26 cellular contexts compared by ENCODE assay signal in genomic region chr14:79783061-79783460, GRCh38.
DNase-seq lines count a peak whose midpoint lies in the region; ATAC-seq and TF ChIP-seq lines count a peak whose summit lies in the region.
"Had no signal": no experiment of that assay in that cellular context is flagged by ENCODE, and none has a peak within 500 bp of the region (broad histone marks: within the 10 kb centered on the region; RNA-seq: fewer than 3 reads in every experiment).

No MANE protein-coding gene starts in this region.

- DNase-seq in NCI-H1417 treated with DMSO at 0.1 percent for 48 hours (lab: John Stamatoyannopoulos, UW) (peak; percentile 83), NCI-H2081 treated with DMSO at 0.1 percent for 48 hours (lab: John Stamatoyannopoulos, UW) (peak; percentile 72), body of pancreas (peak in 1 of 4 donors; percentile 5), renal cortical epithelial cell (ENCODE audit: low read depth) (peak; percentile 17), occipital lobe (lab: John Stamatoyannopoulos, UW) (no peak), NCI-H2107 (lab: John Stamatoyannopoulos, UW) (no peak), tibial artery (no peak)
- DNase-seq: ACHN; Calu3; CD4-positive, alpha-beta memory T cell; DMS53; GDM1; HCEC 1CT; NCI-H1092 treated with DMSO at 0.1 percent for 48 hours; NCI-H187 treated with DMSO at 0.1 percent for 48 hours; NCI-H524 treated with DMSO at 0.1 percent for 48 hours; NK-92 treated with Interleukin-12 subunit alpha and Interleukin-12 subunit beta, amount 100 ng/mL, for 24 hours; SHP77 treated with DMSO at 0.1 percent for 48 hours; SW 1271 had no signal

- H3K27me3 ChIP-seq in body of pancreas (no peaks in the 10 kb centered on the region), tibial artery (no peaks in the 10 kb centered on the region)
- H3K27me3 ChIP-seq: BLaER1 treated with 17β-estradiol and CSF1 and Interleukin-3, amounts not matched to agents 10 nM and 100 nM had no signal

- no peaks in the 10 kb centered on the region for H3K9me3 ChIP-seq in body of pancreas
- no peaks in the 10 kb centered on the region for H3K9me3 ChIP-seq in tibial artery

- no peak for TF ChIP-seq CTCF in body of pancreas (IDR thresholded peaks at IDR 0.05)
- no peak for TF ChIP-seq CTCF in tibial artery (IDR thresholded peaks at IDR 0.05)

- no peak for TF ChIP-seq POLR2A in body of pancreas (IDR thresholded peaks at IDR 0.05)

- H3K27ac ChIP-seq in body of pancreas (no peak overlapping the region), tibial artery (no peak overlapping the region)
- H3K27ac ChIP-seq: BLaER1 treated with 17β-estradiol and CSF1 and Interleukin-3, amounts not matched to agents 10 nM and 100 nM; HL-60; RWPE1; SK-N-MC had no signal

- WGBS in body of pancreas, 2 donors: 21 to 24% methylated on average over 4 of the region's 4 CpGs

- intact Hi-C loops in body of pancreas (cut with DNase I): no loop called here
- intact Hi-C loops in tibial artery (cut with DNase I; ENCODE audit: low total_unique reads): no loop called here

- ATAC-seq in body of pancreas: peak; percentile 38
- ATAC-seq: GM23338, HepG2, K562 had no signal

- no peaks in the 10 kb centered on the region for H3K36me3 ChIP-seq in body of pancreas (replicated peaks in 1 of 2; ENCODE audit: insufficient read depth in 1 of 2, low read depth in 2 of 2)
- no peaks in the 10 kb centered on the region for H3K36me3 ChIP-seq in tibial artery
- H3K36me3 ChIP-seq: BLaER1 treated with 17β-estradiol and CSF1 and Interleukin-3, amounts not matched to agents 10 nM and 100 nM had no signal

- no peak overlapping the region for H3K4me3 ChIP-seq in body of pancreas
- H3K4me3 ChIP-seq in tibial artery: no peak overlapping the region
- H3K4me3 ChIP-seq: BLaER1 treated with 17β-estradiol and CSF1 and Interleukin-3, amounts not matched to agents 10 nM and 100 nM; GM23338; K562; SK-N-MC had no signal

- peaks cover 10% of the 10 kb centered on the region for H3K4me1 ChIP-seq in body of pancreas
- no peaks in the 10 kb centered on the region for H3K4me1 ChIP-seq in tibial artery

Comparison
In these comparisons a context has a peak if more than half of its experiments do, and no peak if none do; other contexts are left out.
1. DNase-seq: peak in NCI-H1417 treated with DMSO at 0.1 percent for 48 hours (single experiment), NCI-H2081 treated with DMSO at 0.1 percent for 48 hours (single experiment) and renal cortical epithelial cell (single experiment); none in occipital lobe (single experiment), NCI-H2107 (single experiment) and tibial artery (0 of 2).